Comparison of ENCODE assay signal across 13 cellular contexts in the genomic region with DNA sequence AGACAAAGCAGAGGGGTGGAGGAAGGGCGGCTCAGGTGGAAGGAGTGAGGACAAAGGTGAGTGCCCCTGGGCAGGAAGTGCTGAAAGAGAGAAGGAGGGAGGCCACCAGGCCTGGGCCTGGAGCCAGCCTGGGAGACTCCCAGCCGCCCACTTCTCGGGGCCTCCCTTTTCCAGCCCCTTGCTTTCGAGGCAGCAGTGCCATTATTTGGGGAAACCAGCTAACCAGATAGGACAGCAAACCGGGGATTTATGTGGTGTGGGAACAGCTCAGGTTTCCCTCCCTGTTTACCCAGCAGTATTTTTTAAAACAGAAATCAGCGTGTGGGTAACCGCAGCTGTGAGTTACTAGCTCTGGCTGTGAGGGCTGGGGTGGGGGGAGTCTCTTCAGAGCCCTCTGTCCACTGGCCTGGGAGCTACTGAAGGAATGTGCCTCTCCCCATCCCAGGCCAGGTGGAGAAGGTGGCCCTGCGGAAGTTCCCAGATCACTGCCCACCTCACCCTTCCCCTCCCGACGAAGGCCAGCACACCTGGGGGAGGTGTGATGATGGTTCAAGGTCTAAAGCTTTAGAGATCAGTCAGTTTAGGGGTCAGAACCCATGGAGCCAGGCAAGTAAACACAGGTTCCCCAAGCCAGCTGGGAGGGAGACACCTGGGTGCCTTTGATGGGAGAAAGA. TPM values are rescaled to one million over a fixed set of nuclear protein-coding genes. Genes with fewer than 3 reads are reported as not detected.
DNase-seq lines count a peak whose midpoint lies in the region; TF ChIP-seq lines count a peak whose summit lies in the region.
"Had no signal": no experiment of that assay in that cellular context is flagged by ENCODE, and none has a peak within 500 bp of the region (broad histone marks: within the 10 kb centered on the region; RNA-seq: fewer than 3 reads in every experiment).

No MANE protein-coding gene starts in this region.

- H3K9me3 ChIP-seq in sigmoid colon: no peaks in the 10 kb centered on the region
- H3K9me3 ChIP-seq: suprapubic skin had no signal

- H3K4me1 ChIP-seq in sigmoid colon: peaks cover 0 to 26% (median 13%) of the 10 kb centered on the region in 4 donors

- H3K27ac Mint-ChIP-seq in brain (peak overlapping the region in 4 of 5 experiments; percentile 34 to 85 (median 76)), nephron progenitor cell (peak overlapping the region; percentile 98)
- H3K27ac Mint-ChIP-seq: activated T-helper 2 cell treated with anti-CD3 and anti-CD28 coated beads, Interferon-gamma antibody, Interleukin-2, Interleukin-4, amounts not matched to agents 10 μg/mL and 5 μg/mL and 100 μg/mL, durations not matched to agents 14 hours and 24 hours and 36 hours; natural killer cell had no signal

- 31 to 47% methylated on average over 10 of the region's 10 CpGs for WGBS in sigmoid colon, 2 donors

- no peak overlapping the region for H3K4me3 Mint-ChIP-seq in brain
- peak overlapping the region; percentile 62 for H3K4me3 Mint-ChIP-seq in nephron progenitor cell
- H3K4me3 Mint-ChIP-seq: natural killer cell had no signal

- H3K27me3 Mint-ChIP-seq in brain: peaks cover 14% of the 10 kb centered on the region
- peaks cover 3% of the 10 kb centered on the region for H3K27me3 Mint-ChIP-seq in nephron progenitor cell (ENCODE audit: low read depth, poor library complexity)

- H3K9me3 Mint-ChIP-seq in brain (peaks cover 0 to 7% (median 0%) of the 10 kb centered on the region in 5 experiments), nephron progenitor cell (no peaks in the 10 kb centered on the region)
- H3K9me3 Mint-ChIP-seq: activated T-helper 2 cell treated with anti-CD3 and anti-CD28 coated beads, Interferon-gamma antibody, Interleukin-2, Interleukin-4, amounts not matched to agents 10 μg/mL and 5 μg/mL and 100 μg/mL, durations not matched to agents 14 hours and 24 hours and 36 hours; natural killer cell had no signal

- no peaks in the 10 kb centered on the region for H3K27me3 ChIP-seq in sigmoid colon
- H3K27me3 ChIP-seq: suprapubic skin had no signal

- intact Hi-C loops in sigmoid colon (cut with DNase I): no loop called here

- no peak for TF ChIP-seq CTCF in brain (conservative IDR thresholded peaks at IDR 0.05)
- no peak for TF ChIP-seq CTCF in nephron progenitor cell (IDR thresholded peaks at IDR 0.05)
- no peak for TF ChIP-seq CTCF in sigmoid colon (IDR thresholded peaks at IDR 0.05)

- no peak overlapping the region for H3K4me3 ChIP-seq in sigmoid colon
- H3K4me3 ChIP-seq: suprapubic skin had no signal

- no peak for TF ChIP-seq POLR2A in sigmoid colon (IDR thresholded peaks at IDR 0.05)

- no peaks in the 10 kb centered on the region for H3K36me3 ChIP-seq in sigmoid colon
- H3K36me3 ChIP-seq: suprapubic skin had no signal

- H3K4me1 Mint-ChIP-seq in brain (peaks cover 53% of the 10 kb centered on the region), nephron progenitor cell (peaks cover 85% of the 10 kb centered on the region)

- H3K27ac ChIP-seq in sigmoid colon: no peak overlapping the region
- H3K27ac ChIP-seq: suprapubic skin had no signal

- H3K36me3 Mint-ChIP-seq in brain (no peaks in the 10 kb centered on the region), nephron progenitor cell (ENCODE audit: low read depth) (no peaks in the 10 kb centered on the region)
- H3K36me3 Mint-ChIP-seq: natural killer cell had no signal

- DNase-seq in DMS79 treated with DMSO at 0.1 percent for 48 hours (lab: John Stamatoyannopoulos, UW): peak; percentile 54
- peak; percentile 50 to 72 for DNase-seq in NCI-H2081 (lab: John Stamatoyannopoulos, UW)
- peak; percentile 70 for DNase-seq in nephron progenitor cell
- no peak for DNase-seq in SK-N-DZ (ENCODE audit: low spot score)
- no peak for DNase-seq in NCI-H187 treated with DMSO at 0.1 percent for 48 hours (lab: John Stamatoyannopoulos, UW)
- no peak for DNase-seq in stimulated activated CD4-positive, alpha-beta T cell treated with anti-CD3 and anti-CD28 coated beads, Interleukin-2, amount 100 ng/mL, for 48 hours
- DNase-seq in sigmoid colon: no peak
- DNase-seq: effector CD4-positive, alpha-beta T cell; MV-4-11; natural killer cell had no signal

- no peak for TF ChIP-seq EP300 in sigmoid colon (IDR thresholded peaks at IDR 0.05)

RNA-seq across cellular contexts. Expression of a gene that starts 8.4 kb away (rescaled TPM):
- not detected for polyA plus RNA-seq in brain (ENCODE audit: insufficient read depth, low read depth, low replicate concordance)
- not detected in 2 replicates for polyA plus RNA-seq in SK-N-DZ (2014; cell fraction: cytosol; rRNA removed)
- polyA plus RNA-seq in SK-N-DZ (2014; cell fraction: nucleus; rRNA removed): not detected in 2 replicates
- total RNA-seq in sigmoid colon: 1 to 10 TPM; 2.5 to 5.3 (median 2.9) TPM
- 1 to 10 TPM in 1 of 3 donors, under 1 TPM in 2; 0.23 to 3.4 (median 0.60) TPM for polyA plus RNA-seq in sigmoid colon

Comparison
In these comparisons a context has a peak if more than half of its experiments do, and no peak if none do; other contexts are left out.
1. DNase-seq: peak in DMS79 treated with DMSO at 0.1 percent for 48 hours (single experiment), NCI-H2081 (2 of 2) and nephron progenitor cell (single experiment); none in SK-N-DZ (single experiment), NCI-H187 treated with DMSO at 0.1 percent for 48 hours (single experiment), stimulated activated CD4-positive, alpha-beta T cell treated with anti-CD3 and anti-CD28 coated beads, Interleukin-2, amount 100 ng/mL, for 48 hours (0 of 2) and sigmoid colon (single experiment).